In the genomic region with DNA sequence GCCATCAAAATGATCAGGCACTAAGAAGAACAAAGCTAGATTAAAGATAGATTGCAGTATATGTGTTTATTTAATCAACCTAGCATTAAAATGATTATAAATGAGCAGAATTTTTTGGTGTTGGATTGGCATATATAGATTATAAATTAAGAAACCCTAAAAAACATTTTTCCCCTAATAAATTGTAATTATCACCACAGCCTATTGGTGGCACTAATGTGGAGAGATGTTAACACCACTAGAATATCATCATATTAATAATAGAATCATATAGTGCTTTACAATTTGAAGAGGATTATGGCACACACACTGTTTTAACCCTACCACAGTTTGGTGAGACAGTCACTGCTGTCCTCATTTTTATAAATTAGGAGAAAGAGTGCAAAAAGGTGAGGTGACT, we compare ENCODE assay signal across 17 cellular contexts.
DNase-seq lines count a peak whose midpoint lies in the region; ATAC-seq and TF ChIP-seq lines count a peak whose summit lies in the region.
"Had no signal": no experiment of that assay in that cellular context is flagged by ENCODE, and none has a peak within 500 bp of the region (broad histone marks: within the 10 kb centered on the region; RNA-seq: fewer than 3 reads in every experiment).

No MANE protein-coding gene starts in this region.

- CTCF ChIA-PET in Panc1 (lab: Charles Lee) = no interaction called here

- H3K36me3 ChIP-seq in ACC112 (ENCODE audit: insufficient read depth, low read length) (no peaks in the 10 kb centered on the region), Panc1 (ENCODE audit: control insufficient read depth, insufficient read depth, low read length) (no peaks in the 10 kb centered on the region), gastrocnemius medialis (no peaks in the 10 kb centered on the region)
- H3K36me3 ChIP-seq: ovary, SJCRH30 had no signal

- no peak overlapping the region for H3K27ac ChIP-seq in ACC112 (ENCODE audit: low read depth, low read length)
- no peak overlapping the region for H3K27ac ChIP-seq in Panc1 (ENCODE audit: low read length)
- no peak overlapping the region for H3K27ac ChIP-seq in gastrocnemius medialis
- H3K27ac ChIP-seq: ovary, SJCRH30 had no signal

- ATAC-seq in Panc1 (no peak), gastrocnemius medialis (no peak), GM21825 (IDR thresholded peaks at IDR 0.05; ENCODE audit: unreplicated experiment) (no peak), HG03520 (IDR thresholded peaks at IDR 0.05; ENCODE audit: unreplicated experiment) (no peak)

- H2AFZ ChIP-seq in ACC112 (ENCODE audit: low read length, unreplicated experiment) = peak overlapping the region; percentile 49

- H3K79me2 ChIP-seq in ACC112 (ENCODE audit: control insufficient read depth, insufficient read depth, low read length, unreplicated experiment) = no peaks in the 10 kb centered on the region

- intact Hi-C loops in Panc1 (cut with micrococcal nuclease; ENCODE audit: unreplicated experiment) = no loop called here
- intact Hi-C loops in gastrocnemius medialis (cut with DNase I; ENCODE audit: low total_unique reads) = no loop called here

- H3K9me3 ChIP-seq in Panc1 (ENCODE audit: control insufficient read depth, insufficient read depth, low read depth, low read length) (0 out of 2 replicates have a peak, but pooled peaks cover 5% of the 10 kb centered on the region), gastrocnemius medialis (no peaks in the 10 kb centered on the region)
- H3K9me3 ChIP-seq: ovary, SJCRH30 had no signal

- TF ChIP-seq CTCF in Panc1 (IDR thresholded peaks at IDR 0.05) = peak; percentile 32; the same call in 1 of the 2 replicates
- peak; percentile 2 for TF ChIP-seq CTCF in fibroblast of the aortic adventitia (IDR thresholded peaks at IDR 0.05; ENCODE audit: insufficient read depth, low read length)
- no peak for TF ChIP-seq CTCF in gastrocnemius medialis (IDR thresholded peaks at IDR 0.05 in 4 of 5, conservative IDR thresholded peaks at IDR 0.05 in 1 of 5)

- H3K27me3 ChIP-seq in ACC112 (ENCODE audit: insufficient read depth, low read length) (no peaks in the 10 kb centered on the region), Panc1 (ENCODE audit: control insufficient read depth, insufficient read depth, low read length) (no peaks in the 10 kb centered on the region), gastrocnemius medialis (no peaks in the 10 kb centered on the region)
- H3K27me3 ChIP-seq: ovary, SJCRH30 had no signal

- POLR2A ChIA-PET in Panc1 (lab: Charles Lee) = no interaction called here

- no TSS peak for BruUV-seq in Panc1 (replicated peaks; lab: Mats Ljungman, UMichigan)

- peaks cover 36% of the 10 kb centered on the region for H3K4me1 ChIP-seq in ACC112 (ENCODE audit: control insufficient read depth, insufficient read depth, low read length, unreplicated experiment)
- H3K4me1 ChIP-seq in Panc1 (ENCODE audit: control insufficient read depth, insufficient read depth, low read length) = peaks cover 6% of the 10 kb centered on the region; the same call in 1 of the 2 replicates
- H3K4me1 ChIP-seq in gastrocnemius medialis = no peaks in the 10 kb centered on the region

- peak; percentile 38 for DNase-seq in HCEC 1CT
- DNase-seq in Panc1 (ENCODE audit: low read depth, low spot score) = no peak
- no peak for DNase-seq in fibroblast of the aortic adventitia (ENCODE audit: low read depth)
- no peak for DNase-seq in gastrocnemius medialis
- no peak for DNase-seq in HUDEP-2 (lab: John Stamatoyannopoulos, UW; ENCODE audit: unreplicated experiment in 76 of 76)
- DNase-seq: activated CD4-positive, CD25-positive, alpha-beta regulatory T cell treated with anti-CD3 and anti-CD28 coated beads, Interleukin-2, amount 50 U/mL, for 72 hours; activated gamma-delta T cell; AML-193; amygdala; NCI-H1930; NCI-H524; ovary; SJCRH30; stimulated activated CD4-positive, alpha-beta T cell treated with anti-CD3 and anti-CD28 coated beads, Interleukin-4, amount 100 ng/mL, for 1 hour had no signal

- TF ChIP-seq POLR2A in gastrocnemius medialis (IDR thresholded peaks at IDR 0.05) = no peak

- in situ Hi-C loops in Panc1 (cut with HindIII; ENCODE audit: low pct_unique_long_range_greater_than_20kb, low sequenced_read_pairs) = no loop called here
- in situ Hi-C loops in gastrocnemius medialis (cut with MboI; ENCODE audit: low sequenced_read_pairs in 4 of 4) = no loop called here

- H3K4me3 ChIP-seq in ACC112 (ENCODE audit: low read depth, low read length) (no peak overlapping the region), Panc1 (ENCODE audit: low read depth in 2 of 2, low read length in 2 of 2) (no peak overlapping the region), fibroblast of the aortic adventitia (ENCODE audit: low read depth, low read length) (no peak overlapping the region), gastrocnemius medialis (no peak overlapping the region)
- H3K4me3 ChIP-seq: ovary, SJCRH30 had no signal

Comparison
In these comparisons a context has a peak if more than half of its experiments do, and no peak if none do; other contexts are left out.
1. CTCF ChIP-seq: peak in Panc1 (single experiment) and fibroblast of the aortic adventitia (single experiment); none in gastrocnemius medialis (0 of 5).